9 cellular contexts compared by ENCODE assay signal in the genomic region with DNA sequence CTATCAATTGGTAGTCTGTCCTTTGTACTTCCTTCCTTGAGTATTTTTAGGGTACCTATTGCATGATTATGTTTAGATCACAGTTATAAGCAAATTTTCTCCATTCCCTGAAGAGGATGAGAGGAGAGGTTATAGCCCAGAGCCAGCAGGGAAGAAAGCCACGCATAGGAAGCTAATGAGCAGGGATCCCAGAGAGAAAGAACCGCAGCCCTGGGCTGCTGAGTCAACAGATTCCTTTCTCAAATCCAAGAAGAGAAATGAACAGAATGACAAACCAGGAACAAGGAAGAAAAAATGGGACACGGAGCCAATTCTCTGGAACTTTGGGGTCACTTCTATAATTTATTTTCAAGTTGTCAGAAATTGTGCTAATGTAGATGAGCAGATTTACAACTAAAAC.
DNase-seq lines count a peak whose midpoint lies in the region; ATAC-seq lines count a peak whose summit lies in the region.
"Had no signal": no experiment of that assay in that cellular context is flagged by ENCODE, and none has a peak within 500 bp of the region (broad histone marks: within the 10 kb centered on the region; RNA-seq: fewer than 3 reads in every experiment).

No MANE protein-coding gene starts in this region.

- H3K9ac ChIP-seq in SK-N-MC (ENCODE audit: insufficient read length) = peak overlapping the region; percentile 1
- H3K9ac ChIP-seq in neuronal stem cell (ENCODE audit: low read depth, low read length, poor library complexity) = no peak overlapping the region

- WGBS in neuronal stem cell (ENCODE audit: extremely low coverage in 2 of 2, insufficient read length in 2 of 2, insufficient replicate concordance in 1 of 2), 2 donors = no CpG with 5 or more reads among the region's 3 CpGs

- H3K4me1 ChIP-seq in neuronal stem cell (ENCODE audit: control insufficient read depth in 2 of 2, insufficient read depth in 1 of 2, low read depth in 1 of 2, low read length in 2 of 2) = peaks cover 2 to 3% of the 10 kb centered on the region in 2 donors

- no peak overlapping the region for H2BK120ac ChIP-seq in neuronal stem cell (ENCODE audit: low read depth, low read length)

- DNase-seq in EH (ENCODE audit: low read depth) = peak; percentile 24
- DNase-seq in SK-N-MC (ENCODE audit: low read depth, low spot score) = no peak
- DNase-seq in globus pallidus (ENCODE audit: low spot score) = peak; percentile 11
- no peak for DNase-seq in neuronal stem cell (ENCODE audit: low spot score)
- no peak for DNase-seq in activated CD4-positive, alpha-beta T cell treated with anti-CD3 and anti-CD28 coated beads for 48 hours
- no peak for DNase-seq in AG20443 (ENCODE audit: low spot score)
- DNase-seq in G401 (ENCODE audit: low spot score) = no peak

- H3K18ac ChIP-seq in neuronal stem cell (ENCODE audit: low read length) = no peak overlapping the region

- H3K36me3 ChIP-seq in SK-N-MC (ENCODE audit: insufficient read depth, low read length) = no peaks in the 10 kb centered on the region
- peaks cover 6 to 57% of the 10 kb centered on the region in 2 donors for H3K36me3 ChIP-seq in neuronal stem cell (replicated peaks in 1 of 2; ENCODE audit: control insufficient read depth in 2 of 2, insufficient read depth in 2 of 2, low read length in 2 of 2)

- peaks cover 2% of the 10 kb centered on the region for H3K79me1 ChIP-seq in neuronal stem cell (ENCODE audit: low read depth, low read length)

- no peak overlapping the region for H2AFZ ChIP-seq in neuronal stem cell (ENCODE audit: low read length)

- H3K9me3 ChIP-seq in SK-N-MC (ENCODE audit: low read depth, low read length) = no peaks in the 10 kb centered on the region
- no peaks in the 10 kb centered on the region for H3K9me3 ChIP-seq in neuronal stem cell (replicated peaks in 1 of 2; ENCODE audit: control insufficient read depth in 2 of 2, insufficient read depth in 1 of 2, low read depth in 1 of 2, low read length in 2 of 2)
- H3K9me3 ChIP-seq: upper lobe of left lung had no signal

- H2BK15ac ChIP-seq in neuronal stem cell (ENCODE audit: low read length) = no peak overlapping the region

- H3K4me3 ChIP-seq in SK-N-MC (peak overlapping the region; percentile 46), neuronal stem cell (ENCODE audit: low read length in 2 of 2) (no peak overlapping the region)
- H3K4me3 ChIP-seq: upper lobe of left lung had no signal

- H3K4ac ChIP-seq in neuronal stem cell (ENCODE audit: low read length) = no peak overlapping the region

- no peaks in the 10 kb centered on the region for H3K27me3 ChIP-seq in neuronal stem cell (ENCODE audit: control insufficient read depth in 3 of 3, insufficient read depth in 3 of 3, low read depth in 1 of 3, low read length in 3 of 3)
- H3K27me3 ChIP-seq: upper lobe of left lung had no signal

- in situ Hi-C loops in G401 (cut with HindIII; ENCODE audit: low sequenced_read_pairs) = no loop called here

- peak overlapping the region; percentile 81 for H3K27ac ChIP-seq in SK-N-MC
- H3K27ac ChIP-seq in neuronal stem cell (replicated peaks; ENCODE audit: low read length) = peak overlapping the region; percentile 44
- H3K27ac ChIP-seq: upper lobe of left lung had no signal

- H3K14ac ChIP-seq in neuronal stem cell (ENCODE audit: low read length) = no peak overlapping the region

- no peak overlapping the region for H2AK5ac ChIP-seq in neuronal stem cell (ENCODE audit: low read depth, low read length)

- H3K4me2 ChIP-seq in neuronal stem cell (ENCODE audit: insufficient read depth, low read length, poor library complexity, severe bottlenecking) = no peak overlapping the region

- no peak overlapping the region for H2BK12ac ChIP-seq in neuronal stem cell (ENCODE audit: low read length)

- H4K8ac ChIP-seq in neuronal stem cell (ENCODE audit: low read depth, low read length) = no peak overlapping the region

- H3K23ac ChIP-seq in neuronal stem cell (ENCODE audit: low read depth, low read length, poor library complexity) = no peak overlapping the region

- H2BK5ac ChIP-seq in neuronal stem cell (ENCODE audit: low read length) = no peak overlapping the region

- no peak overlapping the region for H4K91ac ChIP-seq in neuronal stem cell (ENCODE audit: low read depth, low read length, poor library complexity)

- ATAC-seq in HG03439 (IDR thresholded peaks at IDR 0.05; ENCODE audit: unreplicated experiment) = no peak

Comparison
In these comparisons a context has a peak if more than half of its experiments do, and no peak if none do; other contexts are left out.
1. DNase-seq: peak in EH (single experiment) and globus pallidus (single experiment); none in SK-N-MC (single experiment), neuronal stem cell (single experiment), activated CD4-positive, alpha-beta T cell treated with anti-CD3 and anti-CD28 coated beads for 48 hours (single experiment), AG20443 (single experiment) and G401 (single experiment).